11 cellular contexts compared by ENCODE assay signal in the genomic region with DNA sequence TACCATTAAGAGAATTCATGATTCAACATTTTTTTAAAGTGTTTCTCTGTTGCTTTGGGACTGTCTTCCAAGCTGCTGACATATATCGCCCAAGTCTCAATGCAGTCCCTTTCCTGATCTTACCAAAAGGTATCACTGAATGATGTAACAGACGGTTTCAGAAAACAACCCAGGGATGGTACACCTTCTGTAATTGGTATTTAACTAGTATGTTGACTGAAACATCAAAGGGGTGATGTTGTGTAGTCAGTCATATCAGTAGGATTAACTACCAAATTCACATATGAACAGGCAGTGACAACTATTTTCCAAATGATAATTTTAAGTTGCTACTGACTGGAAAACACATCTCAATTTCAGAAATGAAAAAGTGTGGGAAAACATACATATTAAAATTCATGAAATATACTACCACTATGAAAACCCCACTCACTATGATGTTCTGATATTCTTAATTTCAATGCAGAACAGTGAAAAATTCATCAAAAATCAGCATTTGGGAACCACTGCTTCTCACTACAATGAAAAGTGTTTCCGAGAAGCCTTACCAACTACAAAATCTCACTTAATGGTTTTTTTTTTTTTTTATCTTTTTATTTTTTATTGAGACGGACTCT.
"Had no signal": no experiment of that assay in that cellular context is flagged by ENCODE, and none has a peak within 500 bp of the region (broad histone marks: within the 10 kb centered on the region; RNA-seq: fewer than 3 reads in every experiment).

No MANE protein-coding gene starts in this region.

- H3K4me3 Mint-ChIP-seq: nephron had no signal

- DNase-seq: dermis blood vessel endothelial cell, left ventricle myocardium superior, mesendoderm, occipital lobe, right cardiac atrium, T-helper 2 cell, uterus had no signal

- H3K9me3 ChIP-seq: gastroesophageal sphincter, uterus had no signal

- H3K4me1 ChIP-seq: gastroesophageal sphincter, uterus had no signal

- H3K9me3 Mint-ChIP-seq: nephron had no signal

- H3K36me3 ChIP-seq: uterus had no signal

- H3K27me3 Mint-ChIP-seq: progenitor cell of endocrine pancreas had no signal

- H3K27ac Mint-ChIP-seq: nephron, progenitor cell of endocrine pancreas had no signal

- ATAC-seq: gastroesophageal sphincter, left ventricle myocardium superior, right cardiac atrium had no signal

- H3K4me2 ChIP-seq: smooth muscle cell had no signal

- H3K4me3 ChIP-seq: gastroesophageal sphincter, smooth muscle cell, uterus had no signal

- H3K27me3 ChIP-seq: gastroesophageal sphincter, uterus had no signal

- H3K27ac ChIP-seq: gastroesophageal sphincter, uterus had no signal
